ENCODE assay signal across 23 cellular contexts in the genomic region with DNA sequence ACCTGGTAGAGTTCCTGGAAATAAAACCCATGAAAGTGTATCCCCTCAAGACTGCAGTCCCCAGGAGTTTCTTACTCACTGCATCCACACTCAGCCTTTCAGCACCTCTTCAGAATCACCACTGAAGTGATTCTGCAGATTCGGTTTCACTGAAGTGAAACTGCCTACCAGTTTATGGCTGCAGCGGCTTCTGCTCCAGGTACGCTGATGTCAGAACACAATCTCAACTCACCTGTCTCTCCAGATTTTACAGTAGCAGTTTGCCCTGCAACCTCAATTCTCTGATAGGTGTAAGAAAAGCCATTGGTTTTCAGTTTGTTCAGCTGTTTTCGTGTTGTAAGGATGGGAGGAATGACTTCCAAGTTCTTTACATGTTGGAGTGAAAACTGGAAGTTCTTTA.
"Had no signal": no experiment of that assay in that cellular context is flagged by ENCODE, and none has a peak within 500 bp of the region (broad histone marks: within the 10 kb centered on the region; RNA-seq: fewer than 3 reads in every experiment).

No MANE protein-coding gene starts in this region.

- H3K9me3 ChIP-seq: MG63, SK-N-SH had no signal

- ATAC-seq: HepG2 had no signal

- H3K36me3 ChIP-seq: MG63 had no signal

- H3K27ac ChIP-seq: RWPE1 had no signal

- DNase-seq: IMR-90, Karpas-422, KG1, MG63, NCI-H1092, NCI-H1105 treated with DMSO at 0.1 percent for 48 hours, NCI-H1417 treated with DMSO at 0.1 percent for 48 hours, NCI-H146, NCI-H1694 treated with DMSO at 0.1 percent for 48 hours, NCI-H1930, NCI-H2081, NCI-H2107, NCI-H2171 treated with DMSO at 0.1 percent for 48 hours, NCI-H345, NCI-H446 treated with DMSO at 0.1 percent for 48 hours, NCI-H510A treated with DMSO at 0.1 percent for 48 hours, NCI-H526 treated with DMSO at 0.1 percent for 48 hours, NCI-H748 treated with DMSO at 0.1 percent for 48 hours, SHP77, SK-N-SH, SW 1271 had no signal

- H3K4me2 ChIP-seq: SK-N-SH had no signal

- H3K9ac ChIP-seq: SK-N-SH had no signal

- H3K4me3 ChIP-seq: MG63 had no signal

- H3K27me3 ChIP-seq: MG63 had no signal

- H3K9me2 ChIP-seq: SK-N-SH had no signal
